In genomic region chr4:135824759-135825331, GRCh38 we compare ENCODE assay signal across 6 cellular contexts.
"Had no signal": no experiment of that assay in that cellular context is flagged by ENCODE, and none has a peak within 500 bp of the region (broad histone marks: within the 10 kb centered on the region; RNA-seq: fewer than 3 reads in every experiment).

No MANE protein-coding gene starts in this region.

- H3K4me3 ChIP-seq: GM23338 had no signal

- H3K27ac ChIP-seq: HL-60 had no signal

- ATAC-seq: GM23338, HepG2 had no signal

- H2AFZ ChIP-seq: GM23338 had no signal

- H3K4me2 ChIP-seq: GM23338 had no signal

- DNase-seq: H9, HCEC 1CT, KBM-7 had no signal
